ENCODE assay signal across 8 cellular contexts in the genomic region with DNA sequence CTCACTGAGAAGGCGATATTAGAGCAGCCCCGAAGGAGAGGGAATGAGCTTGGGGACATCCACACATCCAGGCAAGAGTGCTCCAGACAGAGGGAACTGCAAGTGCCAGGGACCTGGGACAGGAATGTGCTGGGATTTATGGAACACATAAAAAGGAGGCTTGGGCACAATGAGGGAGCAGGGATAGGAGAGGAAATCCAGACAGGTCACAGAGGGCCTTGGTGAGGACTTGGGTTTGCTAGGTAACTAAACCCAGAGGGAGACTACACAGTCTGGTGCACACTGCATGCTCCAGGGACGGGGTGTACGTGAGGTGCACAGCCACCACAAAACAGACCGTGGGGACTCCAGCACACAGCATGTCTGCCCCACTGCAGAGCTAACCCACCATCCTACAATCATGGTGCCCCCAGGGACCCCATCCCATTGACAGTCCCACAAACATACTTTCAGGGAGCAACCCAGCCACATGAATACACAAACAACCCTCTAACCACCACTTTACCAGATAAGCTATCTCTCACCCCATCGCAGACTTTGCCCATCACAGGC. TPM values are rescaled to one million over a fixed set of nuclear protein-coding genes. Genes with fewer than 3 reads are reported as not detected.
A peak's percentile ranks its signal among the peaks of the same experiment; 100 is the strongest.
DNase-seq lines count a peak whose midpoint lies in the region; ATAC-seq and TF ChIP-seq lines count a peak whose summit lies in the region.

No MANE protein-coding gene starts in this region.

- H3K4me1 Mint-ChIP-seq in activated T-cell treated with anti-CD3 and anti-CD28 coated beads, Interleukin-2, amount 50 U/mL, for 72 hours (ENCODE audit: low read depth), result peaks cover 85% of the 10 kb centered on the region
- peaks cover 70% of the 10 kb centered on the region for H3K4me1 Mint-ChIP-seq in activated naive CD4-positive, alpha-beta T cell treated with anti-CD3 and anti-CD28 coated beads, Interleukin-2, amount 50 U/mL, for 24 hours

- no peak for TF ChIP-seq POLR2A in transverse colon (IDR thresholded peaks at IDR 0.05)

- H3K4me1 ChIP-seq in lower lobe of right lung, result peaks cover 70% of the 10 kb centered on the region
- H3K4me1 ChIP-seq in transverse colon, result peaks cover 48 to 86% (median 74%) of the 10 kb centered on the region in 4 donors

- TF ChIP-seq CTCF in lower lobe of right lung (IDR thresholded peaks at IDR 0.05), result no peak
- TF ChIP-seq CTCF in transverse colon (IDR thresholded peaks at IDR 0.05), result no peak

- H3K9me3 ChIP-seq in lower lobe of right lung (no peaks in the 10 kb centered on the region), transverse colon (no peaks in the 10 kb centered on the region)

- intact Hi-C loops in lower lobe of right lung (cut with DNase I) (no loop called here), transverse colon (cut with DNase I; ENCODE audit: low total_unique reads) (no loop called here)

- H3K27ac ChIP-seq in lower lobe of right lung (peak overlapping the region; percentile 100), transverse colon (peak overlapping the region; percentile 98 to 100 (median 99))

- TF ChIP-seq EP300 in transverse colon (IDR thresholded peaks at IDR 0.05; ENCODE audit: low read depth), result no peak

- DNase-seq in activated T-cell treated with anti-CD3 and anti-CD28 coated beads, Interleukin-2, amount 50 U/mL, for 72 hours, result no peak
- DNase-seq in activated T-cell treated with anti-CD3 and anti-CD28 coated beads for 4 hours (no peak), lower lobe of right lung (no peak), transverse colon (no peak), CD1c-positive myeloid dendritic cell (ENCODE audit: extremely low spot score) (no peak), ureter (ENCODE audit: low spot score) (no peak)

- H3K36me3 ChIP-seq in lower lobe of right lung (peaks cover 13% of the 10 kb centered on the region), transverse colon (no peaks in the 10 kb centered on the region)

- WGBS in transverse colon (ENCODE audit: low coverage in 1 of 2), 2 donors, result 45 to 52% methylated on average over 2 to 6 of the region's 6 CpGs

- no peak overlapping the region for H3K4me3 ChIP-seq in lower lobe of right lung
- H3K4me3 ChIP-seq in transverse colon, result no peak overlapping the region

- H3K27me3 Mint-ChIP-seq in activated T-cell treated with anti-CD3 and anti-CD28 coated beads, Interleukin-2, amount 50 U/mL, for 72 hours (ENCODE audit: low read depth), result no peaks in the 10 kb centered on the region
- H3K27me3 Mint-ChIP-seq in activated naive CD4-positive, alpha-beta T cell treated with anti-CD3 and anti-CD28 coated beads, Interleukin-2, amount 50 U/mL, for 24 hours, result no peaks in the 10 kb centered on the region

- H3K9me3 Mint-ChIP-seq in activated T-cell treated with anti-CD3 and anti-CD28 coated beads, Interleukin-2, amount 50 U/mL, for 72 hours, result no peaks in the 10 kb centered on the region
- no peaks in the 10 kb centered on the region for H3K9me3 Mint-ChIP-seq in activated naive CD4-positive, alpha-beta T cell treated with anti-CD3 and anti-CD28 coated beads, Interleukin-2, amount 50 U/mL, for 24 hours

- H3K4me3 Mint-ChIP-seq in activated T-cell treated with anti-CD3 and anti-CD28 coated beads, Interleukin-2, amount 50 U/mL, for 72 hours, result peak overlapping the region; percentile 43 to 100
- peak overlapping the region; percentile 81 for H3K4me3 Mint-ChIP-seq in activated naive CD4-positive, alpha-beta T cell treated with anti-CD3 and anti-CD28 coated beads, Interleukin-2, amount 50 U/mL, for 24 hours

- in situ Hi-C loops in transverse colon (cut with MboI; ENCODE audit: low pct_ligation_motif_present in 1 of 4, low pct_unique_long_range_greater_than_20kb in 1 of 4, low sequenced_read_pairs in 3 of 4), result no loop called here

- ATAC-seq in activated T-cell treated with anti-CD3 and anti-CD28 coated beads, Interleukin-2, amount 50 U/mL, for 72 hours (replicated peaks in 1 of 2), result peak in 1 of 2 donors; percentile 16
- ATAC-seq in lower lobe of right lung (no peak), GM21619 (IDR thresholded peaks at IDR 0.05; ENCODE audit: unreplicated experiment) (no peak)

- peak overlapping the region; percentile 90 for H3K27ac Mint-ChIP-seq in activated T-cell treated with anti-CD3 and anti-CD28 coated beads, Interleukin-2, amount 50 U/mL, for 72 hours
- peak overlapping the region; percentile 97 for H3K27ac Mint-ChIP-seq in activated naive CD4-positive, alpha-beta T cell treated with anti-CD3 and anti-CD28 coated beads, Interleukin-2, amount 50 U/mL, for 24 hours

- H3K27me3 ChIP-seq in lower lobe of right lung (ENCODE audit: low read depth), result no peaks in the 10 kb centered on the region
- no peaks in the 10 kb centered on the region for H3K27me3 ChIP-seq in transverse colon

- H3K36me3 Mint-ChIP-seq in activated T-cell treated with anti-CD3 and anti-CD28 coated beads, Interleukin-2, amount 50 U/mL, for 72 hours (ENCODE audit: insufficient read depth in 2 of 2), result peaks cover 0 to under 1% of the 10 kb centered on the region in 2 donors
- no peaks in the 10 kb centered on the region for H3K36me3 Mint-ChIP-seq in activated naive CD4-positive, alpha-beta T cell treated with anti-CD3 and anti-CD28 coated beads, Interleukin-2, amount 50 U/mL, for 24 hours

RNA-seq across cellular contexts. Expression of a gene that starts 5.6 kb away (rescaled TPM):
- 100 to 1,000 TPM in 1 of 2 donors, 10 to 100 TPM in 1; 81.4 to 108 TPM for total RNA-seq in activated T-cell treated with anti-CD3 and anti-CD28 coated beads, Interleukin-2, amount 50 U/mL, for 72 hours
- total RNA-seq in lower lobe of right lung (208 TPM), transverse colon (100 to 1,000 TPM; 280 to 924 (median 309) TPM), ureter (230 TPM)

RNA-seq across cellular contexts. Expression of a gene that starts 9.9 kb away (rescaled TPM):
- total RNA-seq in activated T-cell treated with anti-CD3 and anti-CD28 coated beads, Interleukin-2, amount 50 U/mL, for 72 hours, result 10 to 100 TPM; 26.4 to 34.3 TPM
- total RNA-seq in lower lobe of right lung (33.1 TPM), transverse colon (10 to 100 TPM; 22.8 to 37.4 (median 27.8) TPM), ureter (51.8 TPM)

RNA-seq across cellular contexts. Expression of a gene that starts 10.2 kb away (rescaled TPM):
- total RNA-seq in activated T-cell treated with anti-CD3 and anti-CD28 coated beads, Interleukin-2, amount 50 U/mL, for 72 hours, result 10 to 100 TPM; 52.0 TPM
- total RNA-seq in lower lobe of right lung, result 33.7 TPM
- 10 to 100 TPM; 37.8 to 71.2 (median 43.0) TPM for total RNA-seq in transverse colon
- total RNA-seq in ureter, result 36.9 TPM

RNA-seq across cellular contexts. Expression of a gene that starts 11.4 kb away (rescaled TPM):
- 10 to 100 TPM; 86.5 to 92.1 TPM for total RNA-seq in activated T-cell treated with anti-CD3 and anti-CD28 coated beads, Interleukin-2, amount 50 U/mL, for 72 hours
- 24.7 TPM for total RNA-seq in lower lobe of right lung
- total RNA-seq in transverse colon, result 10 to 100 TPM in 2 of 4 donors, 1 to 10 TPM in 2; 6.1 to 27.7 (median 11.9) TPM
- 38.8 TPM for total RNA-seq in ureter

RNA-seq across cellular contexts. Expression of a gene that starts 34.7 kb away (rescaled TPM):
- total RNA-seq in activated T-cell treated with anti-CD3 and anti-CD28 coated beads, Interleukin-2, amount 50 U/mL, for 72 hours, result 1,000 to 10,000 TPM; 3,177 to 3,644 TPM
- total RNA-seq in lower lobe of right lung, result 1,586 TPM
- total RNA-seq in transverse colon, result 1,000 to 10,000 TPM in 3 of 4 donors, 100 to 1,000 TPM in 1; 718 to 1,665 (median 1,335) TPM
- total RNA-seq in ureter, result 2,118 TPM
